Comparison of ENCODE assay signal across 24 cellular contexts in the genomic region with DNA sequence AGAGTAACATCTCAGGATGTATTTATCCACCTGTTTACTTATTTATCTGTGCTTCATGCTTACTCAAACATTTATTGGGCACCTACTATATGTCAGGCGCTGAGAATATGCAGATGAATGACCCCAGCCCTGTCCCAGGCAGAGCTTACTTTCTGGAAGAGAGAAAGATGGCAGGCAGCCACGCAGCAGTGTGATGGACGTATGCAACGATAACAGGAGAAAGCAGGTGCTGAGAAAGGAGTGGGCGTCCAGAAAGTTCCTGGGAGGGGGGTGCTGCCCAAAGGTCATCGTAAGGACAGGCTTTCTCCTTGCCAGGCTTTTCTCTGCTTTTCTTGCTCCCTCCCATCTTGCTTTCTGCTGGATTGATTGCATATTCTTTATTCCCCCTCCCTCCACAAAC.
DNase-seq lines count a peak whose midpoint lies in the region; ATAC-seq, FAIRE-seq and TF ChIP-seq lines count a peak whose summit lies in the region.
"Had no signal": no experiment of that assay in that cellular context is flagged by ENCODE, and none has a peak within 500 bp of the region (broad histone marks: within the 10 kb centered on the region; RNA-seq: fewer than 3 reads in every experiment).

No MANE protein-coding gene starts in this region.

- no peaks in the 10 kb centered on the region for H3K9me3 ChIP-seq in Karpas-422 (ENCODE audit: low read length)
- H3K9me3 ChIP-seq in HepG2 (ENCODE audit: low read length): no peaks in the 10 kb centered on the region
- H3K9me3 ChIP-seq: SJSA1 had no signal

- POLR2A ChIA-PET in HepG2 (lab: Yijun Ruan, JAX): no interaction called here

- H2AFZ ChIP-seq in Karpas-422 (ENCODE audit: low read length) (no peak overlapping the region), HepG2 (ENCODE audit: low read length) (no peak overlapping the region)

- no peak for TF ChIP-seq CTCF in HepG2 (CRISPR knock-in tag; IDR thresholded peaks at IDR 0.05)

- H3K9me2 ChIP-seq in Karpas-422 (replicated peaks; ENCODE audit: insufficient read depth, low read length): no peaks in the 10 kb centered on the region

- H3K4me2 ChIP-seq in Karpas-422 (ENCODE audit: low read depth, low read length, poor library complexity, severe bottlenecking): peak overlapping the region; percentile 49
- no peak overlapping the region for H3K4me2 ChIP-seq in HepG2 (ENCODE audit: low read depth, low read length)

- 0 out of 2 replicates have a peak overlapping the region, but pooled peaks have one; percentile 3 for H3K9ac ChIP-seq in Karpas-422 (ENCODE audit: low read length)
- H3K9ac ChIP-seq in HepG2 (ENCODE audit: insufficient read depth, low read depth, low read length): no peak overlapping the region

- H3K27me3 ChIP-seq in Karpas-422 (ENCODE audit: low read length) (no peaks in the 10 kb centered on the region), HepG2 (ENCODE audit: control insufficient read depth in 1 of 2, insufficient read depth in 2 of 2, low read length in 2 of 2) (peaks cover 0 to 24% of the 10 kb centered on the region in 2 experiments; a peak in 3 of 5 replicates)
- H3K27me3 ChIP-seq: SJSA1 had no signal

- peak overlapping the region in 4 of 6 donors; percentile 2 to 70 (median 38) for H3K27ac Mint-ChIP-seq in immature natural killer cell
- H3K27ac Mint-ChIP-seq: CD4-positive, alpha-beta memory T cell had no signal

- CTCF ChIA-PET in HepG2 (lab: Yijun Ruan, JAX; ENCODE audit: low intra/inter-chr PET ratio, low total read pairs): no interaction called here

- H3K27ac ChIP-seq in Karpas-422 (ENCODE audit: low read length): no peak overlapping the region
- peak overlapping the region in 15 of 21 experiments; percentile 1 to 78 (median 42) for H3K27ac ChIP-seq in skin epidermis
- H3K27ac ChIP-seq in HepG2 (ENCODE audit: extremely low read length, insufficient read depth, low read length): no peak overlapping the region
- H3K27ac ChIP-seq: SJSA1 had no signal

- peaks cover 2 to 5% (median 4%) of the 10 kb centered on the region in 3 donors for H3K27me3 Mint-ChIP-seq in immature natural killer cell (ENCODE audit: low read depth in 3 of 3)

- H3K79me2 ChIP-seq in Karpas-422 (ENCODE audit: low read length) (no peaks in the 10 kb centered on the region), HepG2 (ENCODE audit: insufficient read depth, low read length) (no peaks in the 10 kb centered on the region)

- H3K4me3 Mint-ChIP-seq in immature natural killer cell: no peak overlapping the region
- H3K4me3 Mint-ChIP-seq: CD4-positive, alpha-beta memory T cell had no signal

- TF ChIP-seq POLR2A in HepG2 (IDR thresholded peaks at IDR 0.05; ENCODE audit: insufficient read depth in 1 of 2, low read depth in 2 of 2, low read length in 2 of 2): no peak

- intact Hi-C loops in Right ventricle myocardium superior (cut with DNase I) (no loop called here), HepG2 (cut with micrococcal nuclease; ENCODE audit: unreplicated experiment) (no loop called here)

- TF ChIP-seq EP300 in HepG2 (IDR thresholded peaks at IDR 0.05; ENCODE audit: low read depth in 2 of 2, low read length in 2 of 2) (no peak), HepG2 (CRISPR knock-in tag; IDR thresholded peaks at IDR 0.05; ENCODE audit: borderline replicate concordance) (no peak)

- ATAC-seq in Right ventricle myocardium superior (ENCODE audit: poor library complexity) (peak; percentile 59), HG02763 (IDR thresholded peaks at IDR 0.05; ENCODE audit: unreplicated experiment) (no peak), HepG2 (no peak)
- ATAC-seq: PC-3 had no signal

- H3K36me3 ChIP-seq in Karpas-422 (ENCODE audit: insufficient read depth, low read length) (no peaks in the 10 kb centered on the region), HepG2 (replicated peaks in 1 of 2; ENCODE audit: control insufficient read depth in 1 of 2, insufficient read depth in 2 of 2, low read length in 2 of 2) (no peaks in the 10 kb centered on the region)
- H3K36me3 ChIP-seq: SJSA1 had no signal

- 2% methylated on average over 6 of the region's 6 CpGs for WGBS in HepG2 (ENCODE audit: low lambda C conversion rate)

- peak overlapping the region; percentile 24; the same call in 1 of the 2 replicates for H3K4me3 ChIP-seq in Karpas-422 (ENCODE audit: low read length)
- no peak overlapping the region for H3K4me3 ChIP-seq in skin epidermis
- H3K4me3 ChIP-seq in HepG2 (replicated peaks in 1 of 3; ENCODE audit: insufficient read depth in 1 of 3, low read depth in 2 of 3, low read length in 3 of 3): no peak overlapping the region
- H3K4me3 ChIP-seq: SJSA1 had no signal

- FAIRE-seq in HepG2 (lab: Jason Lieb, UNC): no peak
- FAIRE-seq: A204.1, H54 had no signal

- in situ Hi-C loops in HepG2 (cut with HindIII; ENCODE audit: extremely low pct_ligation_motif_present, low pct_unique_long_range_greater_than_20kb): no loop called here

- no peaks in the 10 kb centered on the region; the same call in 1 of the 2 replicates for H4K20me1 ChIP-seq in Karpas-422 (ENCODE audit: insufficient read depth, low read depth, low read length)
- no peaks in the 10 kb centered on the region for H4K20me1 ChIP-seq in HepG2 (ENCODE audit: insufficient read depth, low read length)

- peaks cover 0 to 2% (median 0%) of the 10 kb centered on the region in 6 donors for H3K9me3 Mint-ChIP-seq in immature natural killer cell

- BruUV-seq in HepG2 (replicated peaks; lab: Mats Ljungman, UMichigan): no TSS peak

- DNase-seq in Karpas-422 (no peak), Right ventricle myocardium superior (peak; percentile 56), immature natural killer cell (no peak), medulla oblongata (ENCODE audit: extremely low spot score) (no peak), HepG2 (ENCODE audit: low spot score) (no peak)
- DNase-seq: C1 segment of cervical spinal cord; CD4-positive, alpha-beta memory T cell; COR-L47; DMS53; MV-4-11; NCI-H1105; NCI-H1436 treated with DMSO at 0.1 percent for 48 hours; NCI-H187 treated with DMSO at 0.1 percent for 48 hours; NCI-H2171 treated with DMSO at 0.1 percent for 48 hours; NCI-H345; NCI-H524 treated with DMSO at 0.1 percent for 48 hours; NCI-H82; NK-92 treated with Interleukin-12 subunit alpha and Interleukin-12 subunit beta, amount 100 ng/mL, for 24 hours; PC-3 had no signal

- peaks cover 36 to 60% of the 10 kb centered on the region in 2 donors for H3K4me1 Mint-ChIP-seq in immature natural killer cell

- peaks cover 0 to 10% (median 0%) of the 10 kb centered on the region in 3 donors for H3K36me3 Mint-ChIP-seq in immature natural killer cell
- H3K36me3 Mint-ChIP-seq: CD4-positive, alpha-beta memory T cell had no signal

- TF ChIP-seq RAD21 in HepG2 (CRISPR knock-in tag; IDR thresholded peaks at IDR 0.05): no peak

- H3K4me1 ChIP-seq in Karpas-422 (ENCODE audit: low read length) (peaks cover 18% of the 10 kb centered on the region), HepG2 (ENCODE audit: insufficient read depth, low read length) (no peaks in the 10 kb centered on the region)
- H3K4me1 ChIP-seq: SJSA1 had no signal

TF ChIP-seq in HepG2, 621 proteins besides CTCF, POLR2A, EP300 and RAD21:
- TF ChIP-seq, protein P1, sequence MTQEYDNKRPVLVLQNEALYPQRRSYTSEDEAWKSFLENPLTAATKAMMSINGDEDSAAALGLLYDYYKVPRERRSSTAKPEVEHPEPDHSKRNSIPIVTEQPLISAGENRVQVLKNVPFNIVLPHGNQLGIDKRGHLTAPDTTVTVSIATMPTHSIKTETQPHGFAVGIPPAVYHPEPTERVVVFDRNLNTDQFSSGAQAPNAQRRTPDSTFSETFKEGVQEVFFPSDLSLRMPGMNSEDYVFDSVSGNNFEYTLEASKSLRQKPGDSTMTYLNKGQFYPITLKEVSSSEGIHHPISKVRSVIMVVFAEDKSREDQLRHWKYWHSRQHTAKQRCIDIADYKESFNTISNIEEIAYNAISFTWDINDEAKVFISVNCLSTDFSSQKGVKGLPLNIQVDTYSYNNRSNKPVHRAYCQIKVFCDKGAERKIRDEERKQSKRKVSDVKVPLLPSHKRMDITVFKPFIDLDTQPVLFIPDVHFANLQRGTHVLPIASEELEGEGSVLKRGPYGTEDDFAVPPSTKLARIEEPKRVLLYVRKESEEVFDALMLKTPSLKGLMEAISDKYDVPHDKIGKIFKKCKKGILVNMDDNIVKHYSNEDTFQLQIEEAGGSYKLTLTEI (CRISPR knock-in tag; conservative IDR thresholded peaks at IDR 0.05): no peak
- no peak for TF ChIP-seq THYN1 (CRISPR knock-in tag; IDR thresholded peaks at IDR 0.05; ENCODE audit: borderline replicate concordance, low read depth)
- no peak for TF ChIP-seq SKI (IDR thresholded peaks at IDR 0.05; ENCODE audit: partially characterized antibody)
- TF ChIP-seq ZNF790 (CRISPR knock-in tag; IDR thresholded peaks at IDR 0.05; ENCODE audit: borderline replicate concordance): no peak
- TF ChIP-seq HHEX (CRISPR knock-in tag; IDR thresholded peaks at IDR 0.05): no peak
- TF ChIP-seq NONO (IDR thresholded peaks at IDR 0.05): no peak
- no peak for TF ChIP-seq NONO (CRISPR knock-in tag; conservative IDR thresholded peaks at IDR 0.05)
- TF ChIP-seq ATF1 (CRISPR knock-in tag; IDR thresholded peaks at IDR 0.05): no peak

Comparison
In these comparisons a context has a peak if more than half of its experiments do, and no peak if none do; other contexts are left out.
1. H3K27ac ChIP-seq: peak in skin epidermis (15 of 21); none in Karpas-422 (single experiment) and HepG2 (single experiment).